Comparison of ENCODE assay signal across 18 cellular contexts in the genomic region with DNA sequence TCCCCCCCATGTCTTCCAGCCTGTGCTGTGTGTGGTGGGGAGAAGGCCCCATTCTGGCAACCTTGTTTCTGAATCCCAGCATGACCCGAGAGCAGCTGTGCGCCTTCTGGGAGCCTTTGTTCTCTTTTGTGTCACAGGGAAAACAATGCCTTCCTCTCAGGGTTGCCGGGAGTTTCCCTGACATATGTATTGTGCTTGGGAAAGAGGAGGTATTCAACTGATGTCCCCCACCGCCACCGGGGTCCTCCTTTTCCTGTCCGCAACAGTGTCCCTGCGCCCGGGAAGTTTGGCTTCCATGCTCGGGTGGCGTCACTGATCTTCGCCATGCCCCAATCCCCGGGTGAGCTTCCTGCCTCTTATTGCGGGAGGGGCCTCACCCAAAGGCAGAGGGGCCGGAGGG.
DNase-seq lines count a peak whose midpoint lies in the region; ATAC-seq and TF ChIP-seq lines count a peak whose summit lies in the region.
"Had no signal": no experiment of that assay in that cellular context is flagged by ENCODE, and none has a peak within 500 bp of the region (broad histone marks: within the 10 kb centered on the region; RNA-seq: fewer than 3 reads in every experiment).

No MANE protein-coding gene starts in this region.

- no peak for TF ChIP-seq CTCF in GM23338 (conservative IDR thresholded peaks at IDR 0.05; ENCODE audit: low read depth in 2 of 2)

- peaks cover 21% of the 10 kb centered on the region for H3K4me1 Mint-ChIP-seq in GM23338
- H3K4me1 Mint-ChIP-seq in stimulated activated effector memory CD8-positive, alpha-beta T cell treated with anti-CD3 and anti-CD28 coated beads, Interleukin-12 subunit alpha, Interleukin-12 subunit beta, amount 100 ng/mL, for 72 hours: peaks cover 2% of the 10 kb centered on the region
- H3K4me1 Mint-ChIP-seq: B cell; CD8-positive, alpha-beta memory T cell had no signal

- H3K27ac ChIP-seq in GM23338 (ENCODE audit: low read depth) (no peak overlapping the region), caudate nucleus (ENCODE audit: low read depth, low read length) (peak overlapping the region; percentile 19)

- H4K20me1 ChIP-seq in GM23338 (replicated peaks; ENCODE audit: insufficient read depth): no peaks in the 10 kb centered on the region

- H3K4me2 ChIP-seq in GM23338: no peak overlapping the region

- H3K4me3 Mint-ChIP-seq in GM23338: no peak overlapping the region
- no peak overlapping the region for H3K4me3 Mint-ChIP-seq in stimulated activated effector memory CD8-positive, alpha-beta T cell treated with anti-CD3 and anti-CD28 coated beads, Interleukin-12 subunit alpha, Interleukin-12 subunit beta, amount 100 ng/mL, for 72 hours
- H3K4me3 Mint-ChIP-seq: B cell; CD8-positive, alpha-beta memory T cell had no signal

- H3K79me2 ChIP-seq in GM23338 (replicated peaks; ENCODE audit: insufficient read depth): no peaks in the 10 kb centered on the region

- no peak overlapping the region for H2AFZ ChIP-seq in GM23338

- no peaks in the 10 kb centered on the region for H3F3A ChIP-seq in GM23338 (replicated peaks; ENCODE audit: low read depth)

- DNase-seq in GM23338 (ENCODE audit: low spot score) (no peak), caudate nucleus (lab: John Stamatoyannopoulos, UW) (peak in 5 of 61 donors; percentile 8 to 32 (median 27)), iPS-NIHi11 (ENCODE audit: low spot score) (peak; percentile 48), NCI-H146 treated with DMSO at 0.1 percent for 48 hours (lab: John Stamatoyannopoulos, UW; ENCODE audit: unreplicated experiment) (no peak), SIG-M5 (lab: John Stamatoyannopoulos, UW) (no peak), ureter (ENCODE audit: low spot score) (no peak)
- no peak for DNase-seq in stimulated activated effector memory CD8-positive, alpha-beta T cell treated with anti-CD3 and anti-CD28 coated beads, Interleukin-12 subunit alpha, Interleukin-12 subunit beta, amount 100 ng/mL, for 72 hours (ENCODE audit: low spot score in 2 of 2)
- DNase-seq: CD8-positive, alpha-beta memory T cell; DMS79 treated with DMSO at 0.1 percent for 48 hours; IMR-90; Karpas-422; MG63; NCI-H1092 treated with DMSO at 0.1 percent for 48 hours; NCI-H187 treated with DMSO at 0.1 percent for 48 hours; NCI-H446 treated with DMSO at 0.1 percent for 48 hours; RPMI8226 had no signal

- no peaks in the 10 kb centered on the region for H3K27me3 ChIP-seq in GM23338 (ENCODE audit: insufficient read depth)
- H3K27me3 ChIP-seq: MG63 had no signal

- peaks cover 21% of the 10 kb centered on the region for H3K27me3 Mint-ChIP-seq in GM23338 (ENCODE audit: insufficient read depth, low read depth, poor library complexity)

- peaks cover 4% of the 10 kb centered on the region; the same call in 1 of the 3 replicates for H3K9me3 Mint-ChIP-seq in GM23338
- no peaks in the 10 kb centered on the region for H3K9me3 Mint-ChIP-seq in stimulated activated effector memory CD8-positive, alpha-beta T cell treated with anti-CD3 and anti-CD28 coated beads, Interleukin-12 subunit alpha, Interleukin-12 subunit beta, amount 100 ng/mL, for 72 hours
- H3K9me3 Mint-ChIP-seq: CD8-positive, alpha-beta memory T cell had no signal

- H3K9me2 ChIP-seq in GM23338 (ENCODE audit: insufficient read depth): no peaks in the 10 kb centered on the region

- no peak overlapping the region for H3K4me3 ChIP-seq in GM23338
- H3K4me3 ChIP-seq: MG63 had no signal

- H3K4me1 ChIP-seq in GM23338 (ENCODE audit: insufficient read depth): peaks cover 4% of the 10 kb centered on the region; the same call in 1 of the 2 replicates

- no peak overlapping the region for H3K27ac Mint-ChIP-seq in GM23338
- H3K27ac Mint-ChIP-seq in stimulated activated effector memory CD8-positive, alpha-beta T cell treated with anti-CD3 and anti-CD28 coated beads, Interleukin-12 subunit alpha, Interleukin-12 subunit beta, amount 100 ng/mL, for 72 hours: peak overlapping the region; percentile 79
- H3K27ac Mint-ChIP-seq: B cell; CD8-positive, alpha-beta memory T cell had no signal

- ATAC-seq in GM23338: peak; percentile 58
- ATAC-seq in stimulated activated effector memory CD8-positive, alpha-beta T cell treated with anti-CD3 and anti-CD28 coated beads, Interleukin-12 subunit alpha, Interleukin-12 subunit beta, amount 100 ng/mL, for 72 hours: no peak
- ATAC-seq: HCT116 had no signal

- peaks cover 7% of the 10 kb centered on the region; the same call in 1 of the 3 replicates for H3K36me3 Mint-ChIP-seq in GM23338 (ENCODE audit: low read depth)
- no peaks in the 10 kb centered on the region for H3K36me3 Mint-ChIP-seq in stimulated activated effector memory CD8-positive, alpha-beta T cell treated with anti-CD3 and anti-CD28 coated beads, Interleukin-12 subunit alpha, Interleukin-12 subunit beta, amount 100 ng/mL, for 72 hours
- H3K36me3 Mint-ChIP-seq: CD8-positive, alpha-beta memory T cell had no signal

- no peaks in the 10 kb centered on the region for H3K36me3 ChIP-seq in GM23338 (ENCODE audit: insufficient read depth)
- H3K36me3 ChIP-seq: MG63 had no signal

TF ChIP-seq in GM23338, 12 proteins besides CTCF, POLR2A, EP300 and RAD21 (continues in another document):
- TF ChIP-seq EZH2phosphoT487 (IDR thresholded peaks at IDR 0.05; ENCODE audit: unreplicated experiment) (no peak), ZNF331 (CRISPR knock-in tag; IDR thresholded peaks at IDR 0.05; ENCODE audit: low read depth) (no peak), STAT1 (IDR thresholded peaks at IDR 0.05; ENCODE audit: unreplicated experiment) (no peak)
- TF ChIP-seq, protein P1, sequence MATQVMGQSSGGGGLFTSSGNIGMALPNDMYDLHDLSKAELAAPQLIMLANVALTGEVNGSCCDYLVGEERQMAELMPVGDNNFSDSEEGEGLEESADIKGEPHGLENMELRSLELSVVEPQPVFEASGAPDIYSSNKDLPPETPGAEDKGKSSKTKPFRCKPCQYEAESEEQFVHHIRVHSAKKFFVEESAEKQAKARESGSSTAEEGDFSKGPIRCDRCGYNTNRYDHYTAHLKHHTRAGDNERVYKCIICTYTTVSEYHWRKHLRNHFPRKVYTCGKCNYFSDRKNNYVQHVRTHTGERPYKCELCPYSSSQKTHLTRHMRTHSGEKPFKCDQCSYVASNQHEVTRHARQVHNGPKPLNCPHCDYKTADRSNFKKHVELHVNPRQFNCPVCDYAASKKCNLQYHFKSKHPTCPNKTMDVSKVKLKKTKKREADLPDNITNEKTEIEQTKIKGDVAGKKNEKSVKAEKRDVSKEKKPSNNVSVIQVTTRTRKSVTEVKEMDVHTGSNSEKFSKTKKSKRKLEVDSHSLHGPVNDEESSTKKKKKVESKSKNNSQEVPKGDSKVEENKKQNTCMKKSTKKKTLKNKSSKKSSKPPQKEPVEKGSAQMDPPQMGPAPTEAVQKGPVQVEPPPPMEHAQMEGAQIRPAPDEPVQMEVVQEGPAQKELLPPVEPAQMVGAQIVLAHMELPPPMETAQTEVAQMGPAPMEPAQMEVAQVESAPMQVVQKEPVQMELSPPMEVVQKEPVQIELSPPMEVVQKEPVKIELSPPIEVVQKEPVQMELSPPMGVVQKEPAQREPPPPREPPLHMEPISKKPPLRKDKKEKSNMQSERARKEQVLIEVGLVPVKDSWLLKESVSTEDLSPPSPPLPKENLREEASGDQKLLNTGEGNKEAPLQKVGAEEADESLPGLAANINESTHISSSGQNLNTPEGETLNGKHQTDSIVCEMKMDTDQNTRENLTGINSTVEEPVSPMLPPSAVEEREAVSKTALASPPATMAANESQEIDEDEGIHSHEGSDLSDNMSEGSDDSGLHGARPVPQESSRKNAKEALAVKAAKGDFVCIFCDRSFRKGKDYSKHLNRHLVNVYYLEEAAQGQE (IDR thresholded peaks at IDR 0.05; ENCODE audit: unreplicated experiment): no peak
